Comparison of ENCODE assay signal across 27 cellular contexts in the genomic region with DNA sequence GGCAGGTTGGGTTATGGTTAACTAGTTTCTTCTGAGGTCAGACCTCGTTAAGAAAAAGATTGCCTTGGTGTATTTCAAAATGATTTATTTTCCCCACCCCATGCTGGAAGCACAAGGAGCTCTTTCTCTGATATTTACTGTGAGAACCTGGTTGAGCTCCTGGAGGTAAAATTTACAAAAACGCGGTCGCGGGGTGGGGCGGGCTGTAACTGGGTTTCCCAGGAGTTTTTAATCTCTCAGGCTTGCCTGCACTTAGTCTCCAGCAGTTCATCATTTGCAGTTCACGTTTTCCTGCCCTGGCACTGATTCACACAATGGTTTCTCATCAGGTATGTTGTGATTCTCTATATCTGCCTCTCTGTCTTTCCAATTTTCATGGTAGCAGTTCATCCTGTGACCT.
"Had no signal": no experiment of that assay in that cellular context is flagged by ENCODE, and none has a peak within 500 bp of the region (broad histone marks: within the 10 kb centered on the region; RNA-seq: fewer than 3 reads in every experiment).

No MANE protein-coding gene starts in this region.

- DNase-seq: naive B cell; naive thymus-derived CD8-positive, alpha-beta T cell; nephron progenitor cell; occipital lobe; ovary; psoas muscle; right cardiac atrium; right lobe of liver; sigmoid colon; small intestine; stimulated activated CD4-positive, alpha-beta T cell treated with anti-CD3 and anti-CD28 coated beads, Interleukin-15, amount 100 ng/mL, for 24 hours; stimulated activated CD4-positive, alpha-beta T cell treated with anti-CD3 and anti-CD28 coated beads, Interleukin-2, amount 100 ng/mL, for 24 hours; stimulated activated CD4-positive, alpha-beta T cell treated with anti-CD3 and anti-CD28 coated beads, Interleukin-2, amount 100 ng/mL, for 48 hours; stimulated activated CD4-positive, alpha-beta T cell treated with anti-CD3 and anti-CD28 coated beads, Interleukin-4, amount 100 ng/mL, for 24 hours; stimulated activated naive B cell treated with anti-CD40 and anti-IgM and Interleukin-4, amounts not matched to agents 10 μg/mL and 1 μg/mL and 100 μg/mL, for 72 hours; stimulated activated naive CD4-positive, alpha-beta T cell treated with Interleukin-2 at 50 U/mL for 16 hours; stomach; thyroid gland; trophoblast cell; upper lobe of left lung had no signal

- H3K27me3 ChIP-seq: ovary, right lobe of liver, sigmoid colon, stomach, thyroid gland, tibial nerve, upper lobe of left lung, vagina had no signal

- H3K4me3 ChIP-seq: ovary, psoas muscle, right lobe of liver, sigmoid colon, stomach, thoracic aorta, thyroid gland, tibial nerve, upper lobe of left lung, vagina had no signal

- ATAC-seq: naive thymus-derived CD8-positive, alpha-beta T cell; natural killer cell treated with Interleukin-12 subunit alpha and Interleukin-12 subunit beta and Interleukin-15 and Interleukin-18, amount 100 ng/mL, for 72 hours; psoas muscle; right cardiac atrium; right lobe of liver; stimulated activated effector memory CD8-positive, alpha-beta T cell treated with anti-CD3 and anti-CD28 coated beads, Interleukin-12 subunit alpha, Interleukin-12 subunit beta, amount 100 ng/mL, for 72 hours; stimulated activated naive B cell treated with anti-CD40 and anti-IgM and Interleukin-4, amounts not matched to agents 10 μg/mL and 1 μg/mL and 100 μg/mL, for 72 hours had no signal

- H3K4me3 Mint-ChIP-seq: naive B cell; naive thymus-derived CD8-positive, alpha-beta T cell; natural killer cell treated with Interleukin-12 subunit alpha and Interleukin-12 subunit beta and Interleukin-15 and Interleukin-18, amount 100 ng/mL, for 72 hours; nephron progenitor cell; neural crest cell; stimulated activated effector memory CD8-positive, alpha-beta T cell treated with anti-CD3 and anti-CD28 coated beads, Interleukin-12 subunit alpha, Interleukin-12 subunit beta, amount 100 ng/mL, for 72 hours; stimulated activated naive B cell treated with anti-CD40 and anti-IgM and Interleukin-4, amounts not matched to agents 10 μg/mL and 1 μg/mL and 100 μg/mL, for 72 hours; stimulated activated naive CD8-positive, alpha-beta T cell treated with anti-CD3 and anti-CD28 coated beads, Interleukin-15, Interleukin-2, amounts not matched to agents 100 ng/mL and 50 ng/mL, for 24 hours had no signal

- H3K36me3 Mint-ChIP-seq: stimulated activated effector memory CD8-positive, alpha-beta T cell treated with anti-CD3 and anti-CD28 coated beads, Interleukin-12 subunit alpha, Interleukin-12 subunit beta, amount 100 ng/mL, for 72 hours; stimulated activated naive B cell treated with anti-CD40 and anti-IgM and Interleukin-4, amounts not matched to agents 10 μg/mL and 1 μg/mL and 100 μg/mL, for 72 hours had no signal

- H3K27me3 Mint-ChIP-seq: naive B cell; natural killer cell treated with Interleukin-12 subunit alpha and Interleukin-12 subunit beta and Interleukin-15 and Interleukin-18, amount 100 ng/mL, for 72 hours; stimulated activated naive B cell treated with anti-CD40 and anti-IgM and Interleukin-4, amounts not matched to agents 10 μg/mL and 1 μg/mL and 100 μg/mL, for 72 hours; stimulated activated naive CD8-positive, alpha-beta T cell treated with anti-CD3 and anti-CD28 coated beads, Interleukin-15, Interleukin-2, amounts not matched to agents 100 ng/mL and 50 ng/mL, for 24 hours had no signal

- H3K4me1 Mint-ChIP-seq: naive B cell; naive thymus-derived CD8-positive, alpha-beta T cell; nephron progenitor cell; neural crest cell; stimulated activated effector memory CD8-positive, alpha-beta T cell treated with anti-CD3 and anti-CD28 coated beads, Interleukin-12 subunit alpha, Interleukin-12 subunit beta, amount 100 ng/mL, for 72 hours; stimulated activated naive B cell treated with anti-CD40 and anti-IgM and Interleukin-4, amounts not matched to agents 10 μg/mL and 1 μg/mL and 100 μg/mL, for 72 hours had no signal

- H3K36me3 ChIP-seq: ovary, right lobe of liver, sigmoid colon, stomach, thoracic aorta, thyroid gland, tibial nerve, upper lobe of left lung, vagina had no signal

- H3K4me1 ChIP-seq: psoas muscle, right lobe of liver, sigmoid colon, stomach, thyroid gland, tibial nerve, upper lobe of left lung, vagina had no signal

- H3K27ac Mint-ChIP-seq: naive B cell; natural killer cell treated with Interleukin-12 subunit alpha and Interleukin-12 subunit beta and Interleukin-15 and Interleukin-18, amount 100 ng/mL, for 72 hours; nephron progenitor cell; stimulated activated effector memory CD8-positive, alpha-beta T cell treated with anti-CD3 and anti-CD28 coated beads, Interleukin-12 subunit alpha, Interleukin-12 subunit beta, amount 100 ng/mL, for 72 hours; stimulated activated naive B cell treated with anti-CD40 and anti-IgM and Interleukin-4, amounts not matched to agents 10 μg/mL and 1 μg/mL and 100 μg/mL, for 72 hours; stimulated activated naive CD8-positive, alpha-beta T cell treated with anti-CD3 and anti-CD28 coated beads, Interleukin-15, Interleukin-2, amounts not matched to agents 100 ng/mL and 50 ng/mL, for 24 hours had no signal

- H3K27ac ChIP-seq: ovary, psoas muscle, right lobe of liver, sigmoid colon, stomach, thoracic aorta, thyroid gland, tibial nerve, upper lobe of left lung, vagina had no signal

- H3K9me3 ChIP-seq: ovary, thyroid gland, vagina had no signal
